1 cellular context compared by ENCODE assay signal in genomic region chr9:124450241-124450924, GRCh38.
A peak's percentile ranks its signal among the peaks of the same experiment; 100 is the strongest.
TF ChIP-seq lines count a peak whose summit lies in the region.

Gene ADGRD2, plus strand, starts transcription at chr9:124450451. Its CDS starts 1,216 bp downstream, at chr9:124451667.

TF ChIP-seq in HEK293, 187 proteins besides CTCF, POLR2A, EP300 and RAD21 (continued from another document and continues in another):
- TF ChIP-seq PRDM6 (tag by site-specific recombination; IDR thresholded peaks at IDR 0.05) = no peak
- no peak for TF ChIP-seq ZIC2 (tag by site-specific recombination; IDR thresholded peaks at IDR 0.05)
- TF ChIP-seq KLF17 (tag by site-specific recombination; IDR thresholded peaks at IDR 0.05) = peak; percentile 41; the same call in 1 of the 2 replicates
- TF ChIP-seq ZNF701 (tag by site-specific recombination; IDR thresholded peaks at IDR 0.05) = no peak
- peak; percentile 42; the same call in 1 of the 2 replicates for TF ChIP-seq KLF9 (tag by site-specific recombination; IDR thresholded peaks at IDR 0.05; ENCODE audit: low read depth)
- TF ChIP-seq GLIS1 (tag by site-specific recombination; IDR thresholded peaks at IDR 0.05) = no peak
- no peak for TF ChIP-seq OSR2 (tag by site-specific recombination; IDR thresholded peaks at IDR 0.05)
- TF ChIP-seq ZNF488 (tag by site-specific recombination; IDR thresholded peaks at IDR 0.05) = no peak
- TF ChIP-seq ZNF26 (tag by site-specific recombination; IDR thresholded peaks at IDR 0.05) = no peak
- no peak for TF ChIP-seq ZNF521 (tag by site-specific recombination; IDR thresholded peaks at IDR 0.05)
- TF ChIP-seq EGR2 (tag by site-specific recombination; IDR thresholded peaks at IDR 0.05; ENCODE audit: low read depth) = no peak
- TF ChIP-seq ZBTB26 (tag by site-specific recombination; optimal IDR thresholded peaks at IDR 0.05) = peak; percentile 21
- TF ChIP-seq ZNF571 (tag by site-specific recombination; IDR thresholded peaks at IDR 0.05) = no peak
- TF ChIP-seq ZFP69B (tag by site-specific recombination; IDR thresholded peaks at IDR 0.05) = no peak
- no peak for TF ChIP-seq ZNF677 (tag by site-specific recombination; IDR thresholded peaks at IDR 0.05)
- no peak for TF ChIP-seq ZNF274 (IDR thresholded peaks at IDR 0.05; ENCODE audit: low read length)
- TF ChIP-seq ZNF274 (tag by site-specific recombination; IDR thresholded peaks at IDR 0.05; ENCODE audit: borderline replicate concordance) = no peak
- TF ChIP-seq ZNF560 (tag by site-specific recombination; IDR thresholded peaks at IDR 0.05; ENCODE audit: borderline replicate concordance) = no peak
- no peak for TF ChIP-seq ZNF843 (tag by site-specific recombination; IDR thresholded peaks at IDR 0.05)
- TF ChIP-seq GLI2 (tag by site-specific recombination; IDR thresholded peaks at IDR 0.05; ENCODE audit: borderline replicate concordance, low read depth) = no peak
- TF ChIP-seq ZNF747 (tag by site-specific recombination; IDR thresholded peaks at IDR 0.05) = no peak
- no peak for TF ChIP-seq SETDB1 (IDR thresholded peaks at IDR 0.05; ENCODE audit: insufficient read length, low read length)
- TF ChIP-seq TCF7L2 (IDR thresholded peaks at IDR 0.05; ENCODE audit: borderline replicate concordance, low read depth, low read length) = no peak
- TF ChIP-seq ZSCAN18 (tag by site-specific recombination; IDR thresholded peaks at IDR 0.05) = no peak
- no peak for TF ChIP-seq ZNF140 (tag by site-specific recombination; IDR thresholded peaks at IDR 0.05)
- no peak for TF ChIP-seq REPIN1 (tag by site-specific recombination; IDR thresholded peaks at IDR 0.05; ENCODE audit: low read depth)
- no peak for TF ChIP-seq HOXC10 (CRISPR knock-in tag; IDR thresholded peaks at IDR 0.05)
- peak; percentile 83 for TF ChIP-seq ZNF600 (tag by site-specific recombination; IDR thresholded peaks at IDR 0.05)
- TF ChIP-seq ZNF549 (tag by site-specific recombination; IDR thresholded peaks at IDR 0.05) = no peak
- no peak for TF ChIP-seq ZNF132 (tag by site-specific recombination; IDR thresholded peaks at IDR 0.05; ENCODE audit: borderline replicate concordance)
- no peak for TF ChIP-seq ZBTB20 (tag by site-specific recombination; IDR thresholded peaks at IDR 0.05)
- no peak for TF ChIP-seq ZFP41 (tag by site-specific recombination; IDR thresholded peaks at IDR 0.05; ENCODE audit: borderline replicate concordance)
- TF ChIP-seq ZNF529 (tag by site-specific recombination; IDR thresholded peaks at IDR 0.05; ENCODE audit: insufficient replicate concordance) = no peak
- no peak for TF ChIP-seq ZNF354C (tag by site-specific recombination; IDR thresholded peaks at IDR 0.05; ENCODE audit: borderline replicate concordance, low read depth)
- no peak for TF ChIP-seq ZNF148 (tag by site-specific recombination; IDR thresholded peaks at IDR 0.05; ENCODE audit: borderline replicate concordance)
- no peak for TF ChIP-seq ZNF214 (tag by site-specific recombination; IDR thresholded peaks at IDR 0.05; ENCODE audit: borderline replicate concordance)
- TF ChIP-seq GLIS2 (tag by site-specific recombination; IDR thresholded peaks at IDR 0.05) = peak; percentile 33; the same call in 1 of the 2 replicates
- 0 out of 2 replicates have a peak, but pooled peaks have one; percentile 25 for TF ChIP-seq WT1 (tag by site-specific recombination; IDR thresholded peaks at IDR 0.05)
- no peak for TF ChIP-seq MYNN (tag by site-specific recombination; IDR thresholded peaks at IDR 0.05; ENCODE audit: borderline replicate concordance)
- TF ChIP-seq ZNF501 (tag by site-specific recombination; IDR thresholded peaks at IDR 0.05) = no peak
- TF ChIP-seq ZNF37A (tag by site-specific recombination; IDR thresholded peaks at IDR 0.05) = no peak
- no peak for TF ChIP-seq ZNF664 (tag by site-specific recombination; IDR thresholded peaks at IDR 0.05)
- peak; percentile 24; the same call in 1 of the 2 replicates for TF ChIP-seq ZNF629 (tag by site-specific recombination; IDR thresholded peaks at IDR 0.05)
- TF ChIP-seq ZNF518A (tag by site-specific recombination; conservative IDR thresholded peaks at IDR 0.05; ENCODE audit: low read depth) = no peak
- no peak for TF ChIP-seq ZNF623 (tag by site-specific recombination; IDR thresholded peaks at IDR 0.05)
- no peak for TF ChIP-seq ZNF658 (tag by site-specific recombination; IDR thresholded peaks at IDR 0.05)
- TF ChIP-seq PATZ1 (tag by site-specific recombination; IDR thresholded peaks at IDR 0.05) = peak; percentile 40; the same call in 1 of the 2 replicates
- TF ChIP-seq ZNF394 (tag by site-specific recombination; IDR thresholded peaks at IDR 0.05; ENCODE audit: borderline replicate concordance) = no peak
- TF ChIP-seq ZFHX2 (tag by site-specific recombination; conservative IDR thresholded peaks at IDR 0.05) = 0 out of 2 replicates have a peak, but pooled peaks have one; percentile 11
- TF ChIP-seq ZNF561 (tag by site-specific recombination; IDR thresholded peaks at IDR 0.05; ENCODE audit: borderline replicate concordance) = no peak
- TF ChIP-seq ZNF184 (tag by site-specific recombination; IDR thresholded peaks at IDR 0.05) = no peak
- no peak for TF ChIP-seq ZNF544 (tag by site-specific recombination; IDR thresholded peaks at IDR 0.05)
